Comparison of ENCODE assay signal across 22 cellular contexts in genomic region chr2:84519332-84519957, GRCh38. TPM values are rescaled to one million over a fixed set of nuclear protein-coding genes. Genes with fewer than 3 reads are reported as not detected.
DNase-seq lines count a peak whose midpoint lies in the region; ATAC-seq, FAIRE-seq and TF ChIP-seq lines count a peak whose summit lies in the region.
"Had no signal": no experiment of that assay in that cellular context is flagged by ENCODE, and none has a peak within 500 bp of the region (broad histone marks: within the 10 kb centered on the region; RNA-seq: fewer than 3 reads in every experiment).

No MANE protein-coding gene starts in this region.

- no peak for TF ChIP-seq RAD21 in K562 (CRISPR knock-in tag; conservative IDR thresholded peaks at IDR 0.05 in 1 of 2, IDR thresholded peaks at IDR 0.05 in 1 of 2)

- no peaks in the 10 kb centered on the region for H3K79me2 ChIP-seq in K562 (ENCODE audit: control insufficient read depth, insufficient read depth, low read length)

- peaks cover 1% of the 10 kb centered on the region for H3K36me3 Mint-ChIP-seq in activated CD8-positive, alpha-beta T cell treated with anti-CD3 and anti-CD28 coated beads for 36 hours (ENCODE audit: low read depth)
- no peaks in the 10 kb centered on the region for H3K36me3 Mint-ChIP-seq in activated CD8-positive, alpha-beta T cell treated with anti-CD3 and anti-CD28 coated beads, Interleukin-2, amount 10 ng/mL, durations not matched to agents 7 days and 5 days (ENCODE audit: low read depth)
- H3K36me3 Mint-ChIP-seq in immature natural killer cell: peaks cover 0 to 5% (median 0%) of the 10 kb centered on the region in 3 donors
- H3K36me3 Mint-ChIP-seq: CD8-positive, alpha-beta T cell had no signal

- no peak overlapping the region for H3K4me2 ChIP-seq in K562 (ENCODE audit: insufficient read depth, low read length)
- H3K4me2 ChIP-seq: BLaER1 had no signal

- DNase-seq in activated CD8-positive, alpha-beta T cell treated with anti-CD3 and anti-CD28 coated beads for 36 hours: no peak
- DNase-seq in activated CD8-positive, alpha-beta T cell treated with anti-CD3 and anti-CD28 coated beads, Interleukin-2, amount 10 ng/mL, durations not matched to agents 7 days and 5 days: no peak
- DNase-seq in K562 (ENCODE audit: extremely low read depth in 1 of 4, low spot score in 3 of 4): no peak
- DNase-seq in activated T-cell treated with anti-CD3 and anti-CD28 coated beads for 4 hours: no peak
- no peak for DNase-seq in immature natural killer cell
- DNase-seq in NCI-H2196 treated with DMSO at 0.1 percent for 48 hours (lab: John Stamatoyannopoulos, UW; ENCODE audit: unreplicated experiment): no peak
- DNase-seq: CD8-positive, alpha-beta T cell; EL; HFFc6; KG1; NCI-H1417; NCI-H187 treated with DMSO at 0.1 percent for 48 hours; NCI-H226; NCI-H524; NCI-H82; SHP77 had no signal

- no peak for FAIRE-seq in K562 (lab: Jason Lieb, UNC)
- FAIRE-seq: GM12891, H54 had no signal

- intact Hi-C loops in activated CD8-positive, alpha-beta T cell treated with anti-CD3 and anti-CD28 coated beads for 36 hours (cut with micrococcal nuclease): no loop called here
- intact Hi-C loops in K562 (cut with micrococcal nuclease): no loop called here

- CTCF ChIA-PET in activated CD8-positive, alpha-beta T cell treated with anti-CD3 and anti-CD28 coated beads for 36 hours (lab: Charles Lee): interaction anchor here (0.9 kb wide), 1 partner anchor 363 kb away, joined by 3 read pairs; no protein-coding TSS in a partner anchor
- CTCF ChIA-PET in activated CD8-positive, alpha-beta T cell treated with anti-CD3 and anti-CD28 coated beads, Interleukin-2, amount 10 ng/mL, durations not matched to agents 7 days and 5 days (lab: Charles Lee): interaction anchor here (1.0 to 1.2 kb wide), 2 partner anchors 22 to 363 kb away, joined by 3 read pairs; no protein-coding TSS in a partner anchor
- CTCF ChIA-PET in K562 (lab: Yijun Ruan, JAX; ENCODE audit: low intra/inter-chr PET ratio): no interaction called here

- no peaks in the 10 kb centered on the region for H3K36me3 ChIP-seq in K562 (ENCODE audit: control insufficient read depth, insufficient read depth, low read length)
- H3K36me3 ChIP-seq: BLaER1 had no signal

- peaks cover 9 to 12% of the 10 kb centered on the region in 2 experiments; a peak in 3 of 5 replicates for H3K27me3 ChIP-seq in K562 (ENCODE audit: control insufficient read depth in 2 of 2, insufficient read depth in 2 of 2, low read length in 2 of 2)
- H3K27me3 ChIP-seq: BLaER1 had no signal

- no peak for TF ChIP-seq CTCF in activated CD8-positive, alpha-beta T cell treated with anti-CD3 and anti-CD28 coated beads for 36 hours (IDR thresholded peaks at IDR 0.05)
- no peak for TF ChIP-seq CTCF in K562 (IDR thresholded peaks at IDR 0.05 in 2 of 3, conservative IDR thresholded peaks at IDR 0.05 in 1 of 3; ENCODE audit: insufficient read depth in 2 of 3, low read depth in 1 of 3, low read length in 3 of 3)

- H3K4me3 Mint-ChIP-seq in activated CD8-positive, alpha-beta T cell treated with anti-CD3 and anti-CD28 coated beads for 36 hours: no peak overlapping the region
- H3K4me3 Mint-ChIP-seq in activated CD8-positive, alpha-beta T cell treated with anti-CD3 and anti-CD28 coated beads, Interleukin-2, amount 10 ng/mL, durations not matched to agents 7 days and 5 days: no peak overlapping the region
- H3K4me3 Mint-ChIP-seq in immature natural killer cell: no peak overlapping the region
- H3K4me3 Mint-ChIP-seq: CD8-positive, alpha-beta T cell; HFFc6 had no signal

- no peaks in the 10 kb centered on the region for H3K4me1 ChIP-seq in K562 (replicated peaks in 1 of 2; ENCODE audit: control insufficient read depth in 2 of 2, insufficient read depth in 2 of 2, low read length in 2 of 2)

- no peaks in the 10 kb centered on the region for H3K9me3 ChIP-seq in K562 (replicated peaks; ENCODE audit: control insufficient read depth, insufficient read depth, low read depth, low read length)

- no peak overlapping the region for H3K9ac ChIP-seq in K562 (ENCODE audit: insufficient read depth in 1 of 2, low read depth in 2 of 2, low read length in 2 of 2)
- H3K9ac ChIP-seq: BLaER1 had no signal

- H3K9me3 Mint-ChIP-seq in activated CD8-positive, alpha-beta T cell treated with anti-CD3 and anti-CD28 coated beads for 36 hours: peaks cover 10% of the 10 kb centered on the region
- H3K9me3 Mint-ChIP-seq in activated CD8-positive, alpha-beta T cell treated with anti-CD3 and anti-CD28 coated beads, Interleukin-2, amount 10 ng/mL, durations not matched to agents 7 days and 5 days (ENCODE audit: insufficient read depth): no peaks in the 10 kb centered on the region
- peaks cover 0 to 5% (median 0%) of the 10 kb centered on the region in 6 donors for H3K9me3 Mint-ChIP-seq in immature natural killer cell
- H3K9me3 Mint-ChIP-seq: HFFc6 had no signal

- H4K20me1 ChIP-seq in K562 (replicated peaks; ENCODE audit: control insufficient read depth, insufficient read depth, low read length): no peaks in the 10 kb centered on the region
- H4K20me1 ChIP-seq: BLaER1 had no signal

- no peak for ATAC-seq in activated CD8-positive, alpha-beta T cell treated with anti-CD3 and anti-CD28 coated beads for 36 hours
- no peak for ATAC-seq in activated CD8-positive, alpha-beta T cell treated with anti-CD3 and anti-CD28 coated beads, Interleukin-2, amount 10 ng/mL, durations not matched to agents 7 days and 5 days
- ATAC-seq in GM18511 (IDR thresholded peaks at IDR 0.05; ENCODE audit: unreplicated experiment) (peak; percentile 37), HG03175 (IDR thresholded peaks at IDR 0.05; ENCODE audit: unreplicated experiment) (peak; percentile 32), K562 (no peak)
- ATAC-seq: CD8-positive, alpha-beta T cell had no signal

- H3K4me1 Mint-ChIP-seq in activated CD8-positive, alpha-beta T cell treated with anti-CD3 and anti-CD28 coated beads for 36 hours (ENCODE audit: low read depth): peaks cover 20% of the 10 kb centered on the region
- H3K4me1 Mint-ChIP-seq in activated CD8-positive, alpha-beta T cell treated with anti-CD3 and anti-CD28 coated beads, Interleukin-2, amount 10 ng/mL, durations not matched to agents 7 days and 5 days (ENCODE audit: low read depth): peaks cover 22% of the 10 kb centered on the region
- peaks cover 16 to 17% of the 10 kb centered on the region in 2 donors for H3K4me1 Mint-ChIP-seq in immature natural killer cell

- no peak for TF ChIP-seq EP300 in K562 (IDR thresholded peaks at IDR 0.05; ENCODE audit: low read length)

- in situ Hi-C loops in K562 (cut with MboI): no loop called here

- no TSS peak for BruUV-seq in K562 (replicated peaks; lab: Mats Ljungman, UMichigan)

- H3K27me3 Mint-ChIP-seq in activated CD8-positive, alpha-beta T cell treated with anti-CD3 and anti-CD28 coated beads for 36 hours: no peaks in the 10 kb centered on the region
- peaks cover 15% of the 10 kb centered on the region for H3K27me3 Mint-ChIP-seq in activated CD8-positive, alpha-beta T cell treated with anti-CD3 and anti-CD28 coated beads, Interleukin-2, amount 10 ng/mL, durations not matched to agents 7 days and 5 days (ENCODE audit: low read depth)
- peaks cover 8 to 22% (median 9%) of the 10 kb centered on the region in 3 donors for H3K27me3 Mint-ChIP-seq in immature natural killer cell (ENCODE audit: low read depth in 3 of 3)

- POLR2A ChIA-PET in activated CD8-positive, alpha-beta T cell treated with anti-CD3 and anti-CD28 coated beads for 36 hours (lab: Charles Lee): no interaction called here
- POLR2A ChIA-PET in activated CD8-positive, alpha-beta T cell treated with anti-CD3 and anti-CD28 coated beads, Interleukin-2, amount 10 ng/mL, durations not matched to agents 7 days and 5 days (lab: Charles Lee): no interaction called here
- POLR2A ChIA-PET in K562 (lab: Yijun Ruan, JAX): no interaction called here

- no peak overlapping the region for H3K4me3 ChIP-seq in K562
- H3K4me3 ChIP-seq: BLaER1, SK-N-MC had no signal

- H3K9me1 ChIP-seq in K562 (ENCODE audit: control insufficient read depth, insufficient read depth, low read length): no peaks in the 10 kb centered on the region

- no peak for TF ChIP-seq POLR2A in K562 (conservative IDR thresholded peaks at IDR 0.05)

- H3K27ac ChIP-seq in K562 (ENCODE audit: extremely low read depth, low read depth, low read length): no peak overlapping the region
- H3K27ac ChIP-seq: BLaER1, SK-N-MC had no signal

- H2AFZ ChIP-seq in K562 (ENCODE audit: low read depth, low read length): no peak overlapping the region

- peak overlapping the region; percentile 22 for H3K27ac Mint-ChIP-seq in activated CD8-positive, alpha-beta T cell treated with anti-CD3 and anti-CD28 coated beads for 36 hours
- H3K27ac Mint-ChIP-seq in activated CD8-positive, alpha-beta T cell treated with anti-CD3 and anti-CD28 coated beads, Interleukin-2, amount 10 ng/mL, durations not matched to agents 7 days and 5 days: no peak overlapping the region
- H3K27ac Mint-ChIP-seq in immature natural killer cell: no peak overlapping the region
- H3K27ac Mint-ChIP-seq: CD8-positive, alpha-beta T cell; HFFc6 had no signal

RNA-seq across cellular contexts. Expression of gene DNAH6, which starts 3.1 kb away (rescaled TPM):
- 1 to 10 TPM in 1 of 2 experiments, under 1 TPM in 1; 0.90 to 1.3 TPM for total RNA-seq in activated CD8-positive, alpha-beta T cell treated with anti-CD3 and anti-CD28 coated beads for 36 hours
- under 1 TPM; 0.68 to 0.89 TPM for total RNA-seq in activated CD8-positive, alpha-beta T cell treated with anti-CD3 and anti-CD28 coated beads, Interleukin-2, amount 10 ng/mL, durations not matched to agents 7 days and 5 days
- total RNA-seq in K562 (2011; cell fraction: chromatin; rRNA removed; ENCODE audit: low replicate concordance): 0.05 and 0.07 TPM in 2 replicates
- total RNA-seq in K562 (2011; cell fraction: nucleolus; rRNA removed): not detected in 2 replicates
- total RNA-seq in K562 (2011; cell fraction: nucleoplasm; rRNA removed): not detected in 2 replicates
- total RNA-seq in K562 (2014; rRNA removed): 0.08 TPM in 1 of 2 replicates, not detected in the other
- 0.04 TPM in 1 of 2 replicates, not detected in the other for total RNA-seq in K562 (2014; rRNA removed; fragmentation: Illumina TruSeq; extraction: Trizol)
- not detected in 2 replicates for total RNA-seq in K562 (2015; rRNA removed; fragmentation: Illumina TruSeq; extraction: Trizol)
- total RNA-seq in K562 (2021): 0.49 TPM in 1 of 2 replicates, not detected in the other
- polyA plus RNA-seq in K562 (2011; rRNA removed): 0.01 and 0.07 TPM in 2 replicates
- not detected in 2 replicates for polyA plus RNA-seq in K562 (2011; cell fraction: cytosol; rRNA removed)
- polyA plus RNA-seq in K562 (2011; cell fraction: nucleus; rRNA removed): 0.01 and 0.08 TPM in 2 replicates
- polyA plus RNA-seq in K562 (2012): 0.01 and 0.07 TPM in 2 replicates
- polyA plus RNA-seq in K562 (2014; fragmentation: Illumina TruSeq; extraction: Trizol): 0.01 TPM in 1 of 2 replicates, not detected in the other
- under 1 TPM in 1 of 2 experiments, not detected in 1; 0.01 TPM for polyA plus RNA-seq in K562 (2014; fragmentation: Nextera tagmentation; extraction: Ambion mirVana)
- not detected in 2 replicates for polyA plus RNA-seq in K562 (2014; rRNA removed)
- 0.27 TPM in 1 of 2 replicates, not detected in the other for polyA minus RNA-seq in K562 (2011; rRNA and poly(A)+ RNA removed)
- polyA minus RNA-seq in K562 (2011; cell fraction: cytosol; rRNA and poly(A)+ RNA removed): not detected in 2 replicates
- polyA minus RNA-seq in K562 (2011; cell fraction: nucleus; rRNA and poly(A)+ RNA removed): 0.11 TPM in 1 of 2 replicates, not detected in the other
- under 1 TPM in 1 of 3 donors, not detected in 2; 0.07 TPM for polyA plus RNA-seq in immature natural killer cell

Comparison
In these comparisons a context has a peak if more than half of its experiments do, and no peak if none do; other contexts are left out.
1. ATAC-seq: peak in GM18511 (single experiment) and HG03175 (single experiment); none in activated CD8-positive, alpha-beta T cell treated with anti-CD3 and anti-CD28 coated beads for 36 hours (single experiment), activated CD8-positive, alpha-beta T cell treated with anti-CD3 and anti-CD28 coated beads, Interleukin-2, amount 10 ng/mL, durations not matched to agents 7 days and 5 days (single experiment) and K562 (single experiment).